ENCODE assay signal across 1 cellular context in the genomic region with DNA sequence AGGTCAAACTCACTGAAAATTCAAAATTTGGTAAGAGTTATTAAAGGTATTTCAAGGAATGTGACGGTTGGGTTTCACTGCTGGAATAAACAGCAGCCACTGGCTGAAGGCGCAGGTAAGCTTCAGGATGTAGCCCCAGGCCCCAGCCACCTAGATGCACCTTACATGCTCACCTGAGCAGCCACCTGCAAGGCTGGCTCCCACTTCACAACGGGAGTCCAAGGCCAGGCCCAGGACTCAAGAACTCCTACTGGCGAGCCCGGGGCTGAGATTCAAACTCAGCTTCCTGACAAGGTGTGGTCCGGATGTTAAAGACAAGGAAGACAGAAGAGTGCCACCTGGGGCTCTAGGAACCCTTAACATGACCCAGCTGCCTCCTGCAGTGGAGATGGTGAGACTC.
TF ChIP-seq lines count a peak whose summit lies in the region.

No MANE protein-coding gene starts in this region.

TF ChIP-seq in GM23338, 12 proteins besides CTCF, POLR2A, EP300 and RAD21 (continued from another document):
- TF ChIP-seq, protein P1, sequence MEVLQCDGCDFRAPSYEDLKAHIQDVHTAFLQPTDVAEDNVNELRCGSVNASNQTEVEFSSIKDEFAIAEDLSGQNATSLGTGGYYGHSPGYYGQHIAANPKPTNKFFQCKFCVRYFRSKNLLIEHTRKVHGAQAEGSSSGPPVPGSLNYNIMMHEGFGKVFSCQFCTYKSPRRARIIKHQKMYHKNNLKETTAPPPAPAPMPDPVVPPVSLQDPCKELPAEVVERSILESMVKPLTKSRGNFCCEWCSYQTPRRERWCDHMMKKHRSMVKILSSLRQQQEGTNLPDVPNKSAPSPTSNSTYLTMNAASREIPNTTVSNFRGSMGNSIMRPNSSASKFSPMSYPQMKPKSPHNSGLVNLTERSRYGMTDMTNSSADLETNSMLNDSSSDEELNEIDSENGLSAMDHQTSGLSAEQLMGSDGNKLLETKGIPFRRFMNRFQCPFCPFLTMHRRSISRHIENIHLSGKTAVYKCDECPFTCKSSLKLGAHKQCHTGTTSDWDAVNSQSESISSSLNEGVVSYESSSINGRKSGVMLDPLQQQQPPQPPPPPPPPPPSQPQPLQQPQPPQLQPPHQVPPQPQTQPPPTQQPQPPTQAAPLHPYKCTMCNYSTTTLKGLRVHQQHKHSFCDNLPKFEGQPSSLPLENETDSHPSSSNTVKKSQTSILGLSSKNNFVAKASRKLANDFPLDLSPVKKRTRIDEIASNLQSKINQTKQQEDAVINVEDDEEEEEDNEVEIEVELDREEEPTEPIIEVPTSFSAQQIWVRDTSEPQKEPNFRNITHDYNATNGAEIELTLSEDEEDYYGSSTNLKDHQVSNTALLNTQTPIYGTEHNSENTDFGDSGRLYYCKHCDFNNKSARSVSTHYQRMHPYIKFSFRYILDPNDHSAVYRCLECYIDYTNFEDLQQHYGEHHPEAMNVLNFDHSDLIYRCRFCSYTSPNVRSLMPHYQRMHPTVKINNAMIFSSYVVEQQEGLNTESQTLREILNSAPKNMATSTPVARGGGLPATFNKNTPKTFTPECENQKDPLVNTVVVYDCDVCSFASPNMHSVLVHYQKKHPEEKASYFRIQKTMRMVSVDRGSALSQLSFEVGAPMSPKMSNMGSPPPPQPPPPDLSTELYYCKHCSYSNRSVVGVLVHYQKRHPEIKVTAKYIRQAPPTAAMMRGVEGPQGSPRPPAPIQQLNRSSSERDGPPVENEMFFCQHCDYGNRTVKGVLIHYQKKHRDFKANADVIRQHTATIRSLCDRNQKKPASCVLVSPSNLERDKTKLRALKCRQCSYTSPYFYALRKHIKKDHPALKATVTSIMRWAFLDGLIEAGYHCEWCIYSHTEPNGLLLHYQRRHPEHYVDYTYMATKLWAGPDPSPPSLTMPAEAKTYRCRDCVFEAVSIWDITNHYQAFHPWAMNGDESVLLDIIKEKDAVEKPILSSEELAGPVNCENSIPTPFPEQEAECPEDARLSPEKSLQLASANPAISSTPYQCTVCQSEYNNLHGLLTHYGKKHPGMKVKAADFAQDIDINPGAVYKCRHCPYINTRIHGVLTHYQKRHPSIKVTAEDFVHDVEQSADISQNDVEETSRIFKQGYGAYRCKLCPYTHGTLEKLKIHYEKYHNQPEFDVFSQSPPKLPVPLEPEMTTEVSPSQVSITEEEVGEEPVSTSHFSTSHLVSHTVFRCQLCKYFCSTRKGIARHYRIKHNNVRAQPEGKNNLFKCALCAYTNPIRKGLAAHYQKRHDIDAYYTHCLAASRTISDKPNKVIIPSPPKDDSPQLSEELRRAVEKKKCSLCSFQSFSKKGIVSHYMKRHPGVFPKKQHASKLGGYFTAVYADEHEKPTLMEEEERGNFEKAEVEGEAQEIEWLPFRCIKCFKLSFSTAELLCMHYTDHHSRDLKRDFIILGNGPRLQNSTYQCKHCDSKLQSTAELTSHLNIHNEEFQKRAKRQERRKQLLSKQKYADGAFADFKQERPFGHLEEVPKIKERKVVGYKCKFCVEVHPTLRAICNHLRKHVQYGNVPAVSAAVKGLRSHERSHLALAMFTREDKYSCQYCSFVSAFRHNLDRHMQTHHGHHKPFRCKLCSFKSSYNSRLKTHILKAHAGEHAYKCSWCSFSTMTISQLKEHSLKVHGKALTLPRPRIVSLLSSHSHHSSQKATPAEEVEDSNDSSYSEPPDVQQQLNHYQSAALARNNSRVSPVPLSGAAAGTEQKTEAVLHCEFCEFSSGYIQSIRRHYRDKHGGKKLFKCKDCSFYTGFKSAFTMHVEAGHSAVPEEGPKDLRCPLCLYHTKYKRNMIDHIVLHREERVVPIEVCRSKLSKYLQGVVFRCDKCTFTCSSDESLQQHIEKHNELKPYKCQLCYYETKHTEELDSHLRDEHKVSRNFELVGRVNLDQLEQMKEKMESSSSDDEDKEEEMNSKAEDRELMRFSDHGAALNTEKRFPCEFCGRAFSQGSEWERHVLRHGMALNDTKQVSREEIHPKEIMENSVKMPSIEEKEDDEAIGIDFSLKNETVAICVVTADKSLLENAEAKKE (CRISPR knock-in tag; IDR thresholded peaks at IDR 0.05): no peak
- TF ChIP-seq JUNB (IDR thresholded peaks at IDR 0.05; ENCODE audit: unreplicated experiment) (no peak), STAT1 (IDR thresholded peaks at IDR 0.05; ENCODE audit: unreplicated experiment) (no peak), CREB1 (CRISPR knock-in tag; IDR thresholded peaks at IDR 0.05; ENCODE audit: low read depth) (no peak), EZH2phosphoT487 (IDR thresholded peaks at IDR 0.05; ENCODE audit: unreplicated experiment) (no peak), NANOG (IDR thresholded peaks at IDR 0.05; ENCODE audit: borderline replicate concordance) (no peak), POLR2AphosphoS5 (IDR thresholded peaks at IDR 0.05; ENCODE audit: low read depth) (no peak)
- TF ChIP-seq, protein P2, sequence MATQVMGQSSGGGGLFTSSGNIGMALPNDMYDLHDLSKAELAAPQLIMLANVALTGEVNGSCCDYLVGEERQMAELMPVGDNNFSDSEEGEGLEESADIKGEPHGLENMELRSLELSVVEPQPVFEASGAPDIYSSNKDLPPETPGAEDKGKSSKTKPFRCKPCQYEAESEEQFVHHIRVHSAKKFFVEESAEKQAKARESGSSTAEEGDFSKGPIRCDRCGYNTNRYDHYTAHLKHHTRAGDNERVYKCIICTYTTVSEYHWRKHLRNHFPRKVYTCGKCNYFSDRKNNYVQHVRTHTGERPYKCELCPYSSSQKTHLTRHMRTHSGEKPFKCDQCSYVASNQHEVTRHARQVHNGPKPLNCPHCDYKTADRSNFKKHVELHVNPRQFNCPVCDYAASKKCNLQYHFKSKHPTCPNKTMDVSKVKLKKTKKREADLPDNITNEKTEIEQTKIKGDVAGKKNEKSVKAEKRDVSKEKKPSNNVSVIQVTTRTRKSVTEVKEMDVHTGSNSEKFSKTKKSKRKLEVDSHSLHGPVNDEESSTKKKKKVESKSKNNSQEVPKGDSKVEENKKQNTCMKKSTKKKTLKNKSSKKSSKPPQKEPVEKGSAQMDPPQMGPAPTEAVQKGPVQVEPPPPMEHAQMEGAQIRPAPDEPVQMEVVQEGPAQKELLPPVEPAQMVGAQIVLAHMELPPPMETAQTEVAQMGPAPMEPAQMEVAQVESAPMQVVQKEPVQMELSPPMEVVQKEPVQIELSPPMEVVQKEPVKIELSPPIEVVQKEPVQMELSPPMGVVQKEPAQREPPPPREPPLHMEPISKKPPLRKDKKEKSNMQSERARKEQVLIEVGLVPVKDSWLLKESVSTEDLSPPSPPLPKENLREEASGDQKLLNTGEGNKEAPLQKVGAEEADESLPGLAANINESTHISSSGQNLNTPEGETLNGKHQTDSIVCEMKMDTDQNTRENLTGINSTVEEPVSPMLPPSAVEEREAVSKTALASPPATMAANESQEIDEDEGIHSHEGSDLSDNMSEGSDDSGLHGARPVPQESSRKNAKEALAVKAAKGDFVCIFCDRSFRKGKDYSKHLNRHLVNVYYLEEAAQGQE (IDR thresholded peaks at IDR 0.05; ENCODE audit: unreplicated experiment): no peak
